8 cellular contexts compared by ENCODE assay signal in genomic region chr22:30591588-30592359, GRCh38. TPM values are rescaled to one million over a fixed set of nuclear protein-coding genes. Genes with fewer than 3 reads are reported as not detected.
DNase-seq lines count a peak whose midpoint lies in the region; ATAC-seq, FAIRE-seq and TF ChIP-seq lines count a peak whose summit lies in the region.

PES1 (minus strand) TSS chr22:30591910; CDS start chr22:30591833, 77 bp downstream.

- peaks cover 2 to 3% of the 10 kb centered on the region in 2 experiments for H4K20me1 ChIP-seq in H1 (replicated peaks in 1 of 2; ENCODE audit: control insufficient read depth in 1 of 2, insufficient read depth in 2 of 2, low read length in 2 of 2)

- H2BK15ac ChIP-seq in H1 (ENCODE audit: low read length), result no peak within 1 kb of the TSS

- no peak within 1 kb of the TSS for H3K18ac ChIP-seq in H1 (ENCODE audit: extremely low read depth, low read length)

- TF ChIP-seq CTCF in H1 (IDR thresholded peaks at IDR 0.05; ENCODE audit: control extremely low read depth in 1 of 3, insufficient read depth in 1 of 3, low read depth in 1 of 3, low read length in 3 of 3), result no peak

- no peak for TF ChIP-seq RAD21 in H1 (IDR thresholded peaks at IDR 0.05 in 1 of 2, conservative IDR thresholded peaks at IDR 0.05 in 1 of 2; ENCODE audit: low read depth in 2 of 2, low read length in 2 of 2)

- peak; percentile 99 for DNase-seq in COR-L47 (lab: John Stamatoyannopoulos, UW)
- peak; percentile 89 for DNase-seq in HTR-8/SVneo (ENCODE audit: insufficient read length, low spot score)
- DNase-seq in NOMO-1 treated with DMSO at 0.1 percent for 48 hours (lab: John Stamatoyannopoulos, UW; ENCODE audit: unreplicated experiment), result peak; percentile 98
- peak; percentile 88 to 93 for DNase-seq in activated CD8-positive, alpha-beta memory T cell treated with anti-CD3 and anti-CD28 coated beads for 4 hours (ENCODE audit: low read depth in 2 of 2)
- DNase-seq in H1 (ENCODE audit: low read depth in 1 of 2, low spot score in 2 of 2), result peak; percentile 92 to 95
- DNase-seq in medulla oblongata (ENCODE audit: extremely low spot score), result peak; percentile 97
- peak; percentile 90 for DNase-seq in stimulated activated CD8-positive, alpha-beta memory T cell treated with anti-CD3 and anti-CD28 coated beads, Interleukin-12 subunit alpha, Interleukin-12 subunit beta, amount 100 ng/mL, for 1 hour (ENCODE audit: low read depth)

- peak within 1 kb of the TSS; percentile 78 to 94 (median 85) for H3K9ac ChIP-seq in H1 (replicated peaks in 1 of 4; ENCODE audit: extremely low read depth in 1 of 4, low read depth in 3 of 4, low read length in 3 of 4)

- H4K8ac ChIP-seq in H1 (ENCODE audit: extremely low read depth, insufficient read depth, low read length), result no peak within 1 kb of the TSS

- peak; percentile 55 to 71; a peak in 2 of 3 replicates for TF ChIP-seq POLR2A in H1 (IDR thresholded peaks at IDR 0.05; ENCODE audit: control extremely low read depth in 1 of 2, low read depth in 2 of 2, low read length in 2 of 2)

- peak within 1 kb of the TSS; percentile 88; the same call in 1 of the 2 replicates for H2BK5ac ChIP-seq in H1 (ENCODE audit: low read depth, low read length)

- TF ChIP-seq EP300 in H1 (IDR thresholded peaks at IDR 0.05; ENCODE audit: borderline replicate concordance in 1 of 2, low read depth in 2 of 2, low read length in 2 of 2), result no peak

- H3K4me2 ChIP-seq in H1 (ENCODE audit: insufficient read depth in 1 of 2, low read depth in 2 of 2, low read length in 2 of 2), result peak within 1 kb of the TSS; percentile 94 to 99

- CTCF ChIA-PET in H1 (lab: Charles Lee; ENCODE audit: partially characterized antibody), result interaction anchor here (0.7 to 7.6 kb wide), 7 partner anchors 9 to 1834 kb away, joined by 3 to 52 read pairs (median 4); partner anchors contain the start of genes SLC35E4 and TCN2

- H2AK5ac ChIP-seq in H1 (ENCODE audit: low read depth, low read length), result peak within 1 kb of the TSS; percentile 93

- H3K9me3 ChIP-seq in H1 (ENCODE audit: insufficient read depth in 2 of 2, low read depth in 1 of 2, low read length in 1 of 2), result no peaks in the 10 kb centered on the region

- peaks cover 5% of the 10 kb centered on the region for H3K23me2 ChIP-seq in H1 (ENCODE audit: low read depth, low read length)

- 2% methylated on average over 48 of the region's 49 CpGs; no CpG with 5 or more reads in 1 of the 2 experiments for WGBS in H1 (ENCODE audit: extremely low coverage in 1 of 2, insufficient coverage in 1 of 2, insufficient read length in 1 of 2, insufficient replicate concordance in 2 of 2, low coverage in 1 of 2, low lambda C conversion rate in 2 of 2, missing lambda C conversion rate in 1 of 2), 2 experiments

- H3K27me3 ChIP-seq in H1 (replicated peaks in 1 of 4; ENCODE audit: control insufficient read depth in 3 of 4, extremely low read depth in 1 of 4, insufficient read depth in 3 of 4, low read length in 3 of 4), result no peaks in the 10 kb centered on the region; a peak in 2 of 7 replicates

- H3K27ac ChIP-seq in H1 (ENCODE audit: low read depth, low read length), result peak within 1 kb of the TSS; percentile 94

- peak within 1 kb of the TSS; percentile 68 to 100 (median 94) for H3K4me3 ChIP-seq in H1 (ENCODE audit: extremely low read depth in 1 of 4, insufficient read depth in 2 of 4, low read depth in 3 of 4, low read length in 4 of 4)

- no peak within 1 kb of the TSS for H4K5ac ChIP-seq in H1 (ENCODE audit: insufficient read length, low read depth, low read length)

- peaks cover 21 to 27% (median 22%) of the 10 kb centered on the region in 4 experiments for H3K36me3 ChIP-seq in H1 (ENCODE audit: control insufficient read depth in 2 of 4, insufficient read depth in 4 of 4, low read length in 3 of 4)

- no peak within 1 kb of the TSS for H3K14ac ChIP-seq in H1 (ENCODE audit: insufficient read length)

- no peak within 1 kb of the TSS for H2BK20ac ChIP-seq in H1 (ENCODE audit: low read length)

- H3K4me1 ChIP-seq in H1 (replicated peaks in 1 of 4; ENCODE audit: control insufficient read depth in 3 of 4, insufficient read depth in 4 of 4, low read length in 3 of 4), result peaks cover 0 to 8% (median 1%) of the 10 kb centered on the region in 4 experiments; a peak in 2 of 7 replicates

- no peak within 1 kb of the TSS for H3K23ac ChIP-seq in H1 (ENCODE audit: insufficient read length)

- peak; percentile 92 for FAIRE-seq in HTR-8/SVneo (lab: Jason Lieb, UNC)
- FAIRE-seq in H1 (lab: Jason Lieb, UNC), result peak; percentile 98

- peak within 1 kb of the TSS; percentile 7 for H3K4ac ChIP-seq in H1 (replicated peaks; ENCODE audit: insufficient read length, low read depth, low read length)

- H2AFZ ChIP-seq in H1 (ENCODE audit: low read length), result no peak within 1 kb of the TSS

- H3K56ac ChIP-seq in H1 (replicated peaks; ENCODE audit: insufficient read length, low read depth, low read length), result no peak within 1 kb of the TSS

- peak; percentile 94 for ATAC-seq in GM21367 (IDR thresholded peaks at IDR 0.05; ENCODE audit: unreplicated experiment)

- POLR2A ChIA-PET in H1 (lab: Charles Lee; ENCODE audit: partially characterized antibody), result interaction anchor here (0.8 to 8.4 kb wide), 9 partner anchors 8 to 44 kb away, joined by 3 to 64 read pairs (median 5); partner anchors contain the start of genes GAL3ST1, SLC35E4 and TCN2

- peaks cover 18 to 24% of the 10 kb centered on the region in 2 experiments for H3K79me2 ChIP-seq in H1 (ENCODE audit: control insufficient read depth in 1 of 2, insufficient read depth in 2 of 2, low read length in 2 of 2)

- H2BK120ac ChIP-seq in H1 (replicated peaks; ENCODE audit: low read depth, low read length), result no peak within 1 kb of the TSS

- H2BK12ac ChIP-seq in H1 (ENCODE audit: low read depth, low read length), result no peak within 1 kb of the TSS

- peaks cover 3% of the 10 kb centered on the region; the same call in 1 of the 2 replicates for H3K79me1 ChIP-seq in H1 (ENCODE audit: low read depth, low read length)

- peak within 1 kb of the TSS; percentile 20 for H4K91ac ChIP-seq in H1 (replicated peaks; ENCODE audit: insufficient read length, low read length)

TF ChIP-seq in H1, 55 proteins besides CTCF, POLR2A, EP300 and RAD21 (continues in another document):
- TF ChIP-seq, protein P1, sequence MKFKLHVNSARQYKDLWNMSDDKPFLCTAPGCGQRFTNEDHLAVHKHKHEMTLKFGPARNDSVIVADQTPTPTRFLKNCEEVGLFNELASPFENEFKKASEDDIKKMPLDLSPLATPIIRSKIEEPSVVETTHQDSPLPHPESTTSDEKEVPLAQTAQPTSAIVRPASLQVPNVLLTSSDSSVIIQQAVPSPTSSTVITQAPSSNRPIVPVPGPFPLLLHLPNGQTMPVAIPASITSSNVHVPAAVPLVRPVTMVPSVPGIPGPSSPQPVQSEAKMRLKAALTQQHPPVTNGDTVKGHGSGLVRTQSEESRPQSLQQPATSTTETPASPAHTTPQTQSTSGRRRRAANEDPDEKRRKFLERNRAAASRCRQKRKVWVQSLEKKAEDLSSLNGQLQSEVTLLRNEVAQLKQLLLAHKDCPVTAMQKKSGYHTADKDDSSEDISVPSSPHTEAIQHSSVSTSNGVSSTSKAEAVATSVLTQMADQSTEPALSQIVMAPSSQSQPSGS (IDR thresholded peaks at IDR 0.05; ENCODE audit: low read length), result peak; percentile 93; the same call in 1 of the 2 replicates
- TF ChIP-seq, protein P2, sequence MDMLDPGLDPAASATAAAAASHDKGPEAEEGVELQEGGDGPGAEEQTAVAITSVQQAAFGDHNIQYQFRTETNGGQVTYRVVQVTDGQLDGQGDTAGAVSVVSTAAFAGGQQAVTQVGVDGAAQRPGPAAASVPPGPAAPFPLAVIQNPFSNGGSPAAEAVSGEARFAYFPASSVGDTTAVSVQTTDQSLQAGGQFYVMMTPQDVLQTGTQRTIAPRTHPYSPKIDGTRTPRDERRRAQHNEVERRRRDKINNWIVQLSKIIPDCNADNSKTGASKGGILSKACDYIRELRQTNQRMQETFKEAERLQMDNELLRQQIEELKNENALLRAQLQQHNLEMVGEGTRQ (IDR thresholded peaks at IDR 0.05; ENCODE audit: low read length), result peak; percentile 54; the same call in 1 of the 2 replicates
- TF ChIP-seq SIRT6 (IDR thresholded peaks at IDR 0.05; ENCODE audit: low read length) (no peak), SIX5 (IDR thresholded peaks at IDR 0.05; ENCODE audit: low read depth, low read length) (peak; percentile 85), SP2 (IDR thresholded peaks at IDR 0.05; ENCODE audit: low read length) (no peak), CREB1 (IDR thresholded peaks at IDR 0.05) (peak; percentile 96), FOSL1 (IDR thresholded peaks at IDR 0.05; ENCODE audit: insufficient read depth, low read depth, low read length) (no peak), SIN3A (conservative IDR thresholded peaks at IDR 0.05 in 1 of 2, IDR thresholded peaks at IDR 0.05 in 1 of 2; ENCODE audit: low read depth in 1 of 2, low read length in 2 of 2) (peak; percentile 74 to 96; a peak in 2 of 4 replicates), BCL11A (IDR thresholded peaks at IDR 0.05; ENCODE audit: low read depth in 2 of 2, low read length in 2 of 2) (no peak), RXRA (IDR thresholded peaks at IDR 0.05; ENCODE audit: insufficient read depth, low read depth, low read length) (no peak), E2F6 (IDR thresholded peaks at IDR 0.05) (peak; percentile 63), KDM4A (IDR thresholded peaks at IDR 0.05; ENCODE audit: low read depth, low read length, severe bottlenecking) (no peak), JUND (IDR thresholded peaks at IDR 0.05; ENCODE audit: low read length) (0 out of 2 replicates have a peak, but pooled peaks have one; percentile 21), EGR1 (IDR thresholded peaks at IDR 0.05; ENCODE audit: borderline replicate concordance, low read depth, low read length) (no peak), GTF2F1 (IDR thresholded peaks at IDR 0.05; ENCODE audit: borderline replicate concordance, low read depth, low read length) (no peak)

RNA-seq across cellular contexts. Expression of gene PES1, which starts in this region (rescaled TPM):
- total RNA-seq in H1 (2021; fragmentation: NEBNext Ultra II Directional; extraction: Animal tissue kit (Norgen Biotek cat#: 25700)), result 121 and 133 TPM in 2 replicates
- polyA plus RNA-seq in H1 (2011; rRNA removed), result 191 and 247 TPM in 2 replicates
- 147 TPM for polyA plus RNA-seq in H1 (2011; cell fraction: cytosol; rRNA removed)
- 202 TPM for polyA plus RNA-seq in H1 (2011; cell fraction: nucleus; rRNA removed)
- 90.7 to 127 TPM (median 115 TPM) in 4 replicates for polyA plus RNA-seq in H1 (2012, experiment 1 of 2)
- polyA plus RNA-seq in H1 (2012, experiment 2 of 2), result 136 TPM
- 73.6 TPM for polyA plus RNA-seq in H1 (2013, experiment 1 of 2)
- 74.6 TPM for polyA plus RNA-seq in H1 (2013, experiment 2 of 2)
- 186 and 236 TPM in 2 replicates for polyA minus RNA-seq in H1 (2011; rRNA and poly(A)+ RNA removed)
- polyA minus RNA-seq in H1 (2011; cell fraction: cytosol; rRNA and poly(A)+ RNA removed), result 73.2 TPM
- 84.9 TPM for polyA minus RNA-seq in H1 (2011; cell fraction: nucleus; rRNA and poly(A)+ RNA removed)

Comparison
In these comparisons a context has a peak if more than half of its experiments do, and no peak if none do; other contexts are left out.
1. Peak in every context shown above with its lines: DNase-seq, ATAC-seq, H3K4me3 ChIP-seq and H3K27ac ChIP-seq.